ENCODE assay signal across 13 cellular contexts in genomic region chr12:73221836-73222235, GRCh38.
"Had no signal": no experiment of that assay in that cellular context is flagged by ENCODE, and none has a peak within 500 bp of the region (broad histone marks: within the 10 kb centered on the region; RNA-seq: fewer than 3 reads in every experiment).

No MANE protein-coding gene starts in this region.

- DNase-seq: activated CD4-positive, alpha-beta T cell treated with anti-CD3 and anti-CD28 coated beads, Interleukin-2, amount 50 U/mL, for 1 hour; activated naive CD4-positive, alpha-beta T cell treated with anti-CD3 and anti-CD28 coated beads, Interleukin-2, amount 10 ng/mL, durations not matched to agents 7 days and 5 days; activated T-cell treated with anti-CD3 and anti-CD28 coated beads for 4 hours; dermis blood vessel endothelial cell; foreskin melanocyte; head of caudate nucleus; immature natural killer cell; mesendoderm; natural killer cell; thyroid gland had no signal

- H3K4me1 Mint-ChIP-seq: activated naive CD4-positive, alpha-beta T cell treated with anti-CD3 and anti-CD28 coated beads, Interleukin-2, amount 10 ng/mL, durations not matched to agents 7 days and 5 days; immature natural killer cell; natural killer cell; stimulated activated effector memory CD8-positive, alpha-beta T cell treated with anti-CD3 and anti-CD28 coated beads, Interleukin-12 subunit alpha, Interleukin-12 subunit beta, amount 100 ng/mL, for 72 hours had no signal

- H3K27me3 Mint-ChIP-seq: activated naive CD4-positive, alpha-beta T cell treated with anti-CD3 and anti-CD28 coated beads, Interleukin-2, amount 10 ng/mL, durations not matched to agents 7 days and 5 days had no signal

- H3K4me3 Mint-ChIP-seq: activated naive CD4-positive, alpha-beta T cell treated with anti-CD3 and anti-CD28 coated beads, Interleukin-2, amount 10 ng/mL, durations not matched to agents 7 days and 5 days; immature natural killer cell; natural killer cell; stimulated activated effector memory CD8-positive, alpha-beta T cell treated with anti-CD3 and anti-CD28 coated beads, Interleukin-12 subunit alpha, Interleukin-12 subunit beta, amount 100 ng/mL, for 72 hours had no signal

- ATAC-seq: activated CD4-positive, CD25-positive, alpha-beta regulatory T cell treated with anti-CD3 and anti-CD28 coated beads, Interleukin-2, amount 50 U/mL, for 24 hours; natural killer cell; stimulated activated effector memory CD8-positive, alpha-beta T cell treated with anti-CD3 and anti-CD28 coated beads, Interleukin-12 subunit alpha, Interleukin-12 subunit beta, amount 100 ng/mL, for 72 hours had no signal

- H3K36me3 Mint-ChIP-seq: activated naive CD4-positive, alpha-beta T cell treated with anti-CD3 and anti-CD28 coated beads, Interleukin-2, amount 10 ng/mL, durations not matched to agents 7 days and 5 days; immature natural killer cell; natural killer cell; stimulated activated effector memory CD8-positive, alpha-beta T cell treated with anti-CD3 and anti-CD28 coated beads, Interleukin-12 subunit alpha, Interleukin-12 subunit beta, amount 100 ng/mL, for 72 hours had no signal

- H3K27ac Mint-ChIP-seq: activated naive CD4-positive, alpha-beta T cell treated with anti-CD3 and anti-CD28 coated beads, Interleukin-2, amount 10 ng/mL, durations not matched to agents 7 days and 5 days; activated T-helper 2 cell treated with anti-CD3 and anti-CD28 coated beads, Interferon-gamma antibody, Interleukin-2, Interleukin-4, amounts not matched to agents 10 μg/mL and 5 μg/mL and 100 μg/mL, durations not matched to agents 14 hours and 24 hours and 36 hours; immature natural killer cell; natural killer cell; stimulated activated effector memory CD8-positive, alpha-beta T cell treated with anti-CD3 and anti-CD28 coated beads, Interleukin-12 subunit alpha, Interleukin-12 subunit beta, amount 100 ng/mL, for 72 hours had no signal
